In genomic region chr1:172360511-172360910, GRCh38 we compare ENCODE assay signal across 11 cellular contexts. TPM values are rescaled to one million over a fixed set of nuclear protein-coding genes. Genes with fewer than 3 reads are reported as not detected.
DNase-seq lines count a peak whose midpoint lies in the region; ATAC-seq, FAIRE-seq and TF ChIP-seq lines count a peak whose summit lies in the region.
"Had no signal": no experiment of that assay in that cellular context is flagged by ENCODE, and none has a peak within 500 bp of the region (broad histone marks: within the 10 kb centered on the region; RNA-seq: fewer than 3 reads in every experiment).

No MANE protein-coding gene starts in this region.

- H3K4me3 Mint-ChIP-seq in MCF 10A (ENCODE audit: unreplicated experiment), result no peak overlapping the region
- H3K4me3 Mint-ChIP-seq in astrocyte (ENCODE audit: unreplicated experiment), result no peak overlapping the region
- H3K4me3 Mint-ChIP-seq in stimulated activated naive CD8-positive, alpha-beta T cell treated with anti-CD3 and anti-CD28 coated beads, Interleukin-15, amount 100 ng/mL, for 72 hours, result no peak overlapping the region
- H3K4me3 Mint-ChIP-seq: activated T-helper 1 cell treated with anti-CD3 and anti-CD28 coated beads, Interleukin-12 subunit alpha, Interleukin-12 subunit beta, Interleukin-2, Interleukin-4 antibody, amounts not matched to agents 30 ng/mL and 10 ng/mL and 1 ng/mL, durations not matched to agents 14 hours and 24 hours and 36 hours had no signal

- peak overlapping the region; percentile 53 for H3K4me2 ChIP-seq in astrocyte (ENCODE audit: low read length)

- DNase-seq in MCF 10A (ENCODE audit: unreplicated experiment), result peak; percentile 27
- no peak for DNase-seq in breast epithelium (ENCODE audit: low spot score in 2 of 2)
- peak; percentile 60 for DNase-seq in astrocyte (ENCODE audit: low read depth)
- DNase-seq in left kidney (ENCODE audit: low read depth, low spot score), result peak; percentile 78
- no peak for DNase-seq in aorta
- no peak for DNase-seq in stimulated activated naive CD4-positive, alpha-beta T cell (lab: John Stamatoyannopoulos, UW)
- DNase-seq in stimulated activated CD4-positive, alpha-beta T cell treated with anti-CD3 and anti-CD28 coated beads, Interleukin-4, amount 100 ng/mL, for 24 hours, result no peak
- DNase-seq in stimulated activated naive CD8-positive, alpha-beta T cell treated with anti-CD3 and anti-CD28 coated beads, Interleukin-15, amount 100 ng/mL, for 72 hours, result no peak
- DNase-seq: KG1 had no signal

- intact Hi-C loops in MCF 10A (cut with micrococcal nuclease) (no loop called here), breast epithelium (cut with DNase I; ENCODE audit: low total_unique reads) (no loop called here), aorta (cut with DNase I) (loop anchor here in 1 of 2 donors (2.0 kb wide), 1 partner anchor 30 kb away; no protein-coding TSS in a partner anchor)

- H3K9me3 Mint-ChIP-seq in MCF 10A (ENCODE audit: unreplicated experiment) (no peaks in the 10 kb centered on the region), astrocyte (ENCODE audit: unreplicated experiment) (no peaks in the 10 kb centered on the region)
- no peaks in the 10 kb centered on the region for H3K9me3 Mint-ChIP-seq in stimulated activated naive CD8-positive, alpha-beta T cell treated with anti-CD3 and anti-CD28 coated beads, Interleukin-15, amount 100 ng/mL, for 72 hours
- H3K9me3 Mint-ChIP-seq: activated T-helper 1 cell treated with anti-CD3 and anti-CD28 coated beads, Interleukin-12 subunit alpha, Interleukin-12 subunit beta, Interleukin-2, Interleukin-4 antibody, amounts not matched to agents 30 ng/mL and 10 ng/mL and 1 ng/mL, durations not matched to agents 14 hours and 24 hours and 36 hours had no signal

- H3K9me3 ChIP-seq in breast epithelium (no peaks in the 10 kb centered on the region), astrocyte (ENCODE audit: insufficient read depth, low read depth, low read length) (no peaks in the 10 kb centered on the region), aorta (ENCODE audit: control insufficient read depth, low read length) (no peaks in the 10 kb centered on the region)

- H3K36me3 ChIP-seq in breast epithelium (no peaks in the 10 kb centered on the region), astrocyte (ENCODE audit: insufficient read depth, low read length) (no peaks in the 10 kb centered on the region), aorta (ENCODE audit: control insufficient read depth in 1 of 2, insufficient read depth in 2 of 2, low read length in 1 of 2) (no peaks in the 10 kb centered on the region)

- H3K27ac Mint-ChIP-seq in MCF 10A (ENCODE audit: low read depth, unreplicated experiment) (peak overlapping the region; percentile 60), astrocyte (ENCODE audit: unreplicated experiment) (peak overlapping the region; percentile 91)
- H3K27ac Mint-ChIP-seq in stimulated activated naive CD8-positive, alpha-beta T cell treated with anti-CD3 and anti-CD28 coated beads, Interleukin-15, amount 100 ng/mL, for 72 hours, result no peak overlapping the region
- H3K27ac Mint-ChIP-seq: activated T-helper 1 cell treated with anti-CD3 and anti-CD28 coated beads, Interleukin-12 subunit alpha, Interleukin-12 subunit beta, Interleukin-2, Interleukin-4 antibody, amounts not matched to agents 30 ng/mL and 10 ng/mL and 1 ng/mL, durations not matched to agents 14 hours and 24 hours and 36 hours had no signal

- H3K4me1 ChIP-seq in breast epithelium, result peaks cover 3 to 4% of the 10 kb centered on the region in 2 donors
- peaks cover 57% of the 10 kb centered on the region for H3K4me1 ChIP-seq in astrocyte (ENCODE audit: insufficient read depth, low read length)
- H3K4me1 ChIP-seq in aorta (ENCODE audit: control insufficient read depth in 1 of 2, insufficient read depth in 2 of 2, low read length in 2 of 2), result peaks cover 0 to 2% of the 10 kb centered on the region in 2 donors

- H3K4me3 ChIP-seq in breast epithelium (no peak overlapping the region), astrocyte (ENCODE audit: insufficient read depth, low read depth, low read length) (no peak overlapping the region), aorta (ENCODE audit: low read length in 2 of 2) (no peak overlapping the region)

- H3K27me3 ChIP-seq in breast epithelium (no peaks in the 10 kb centered on the region), astrocyte (ENCODE audit: insufficient read depth, low read length) (no peaks in the 10 kb centered on the region), aorta (ENCODE audit: control insufficient read depth in 1 of 2, insufficient read depth in 2 of 2, low read length in 1 of 2) (no peaks in the 10 kb centered on the region)

- H3K27ac ChIP-seq in breast epithelium (no peak overlapping the region), astrocyte (ENCODE audit: low read depth, low read length) (peak overlapping the region; percentile 96), aorta (ENCODE audit: low read depth in 1 of 2, low read length in 2 of 2) (peak overlapping the region; percentile 57 to 71)

- 75 to 78% methylated on average over 2 of the region's 2 CpGs for WGBS in aorta, 2 donors

- CTCF ChIA-PET in MCF 10A (lab: Yijun Ruan, JAX), result interaction anchor here (0.7 to 3.8 kb wide), 8 partner anchors 9 to 357 kb away, joined by 3 to 20 read pairs (median 6); no protein-coding TSS in a partner anchor

- H2AFZ ChIP-seq in astrocyte (ENCODE audit: low read depth, low read length), result peak overlapping the region; percentile 19

- TF ChIP-seq CTCF in MCF 10A (IDR thresholded peaks at IDR 0.05; ENCODE audit: unreplicated experiment) (no peak), breast epithelium (IDR thresholded peaks at IDR 0.05) (no peak), astrocyte (IDR thresholded peaks at IDR 0.05; ENCODE audit: insufficient read depth, low read depth, low read length) (no peak)

- POLR2A ChIA-PET in MCF 10A (lab: Yijun Ruan, JAX), result interaction anchor here (1.0 to 4.2 kb wide), 7 partner anchors 17 to 579 kb away, joined by 3 to 52 read pairs (median 27); partner anchors contain the start of gene METTL13

- H3K9ac ChIP-seq in astrocyte (ENCODE audit: low read length), result peak overlapping the region; percentile 7

- peaks cover 44% of the 10 kb centered on the region for H3K4me1 Mint-ChIP-seq in MCF 10A (ENCODE audit: insufficient read depth, unreplicated experiment)
- peaks cover 38% of the 10 kb centered on the region for H3K4me1 Mint-ChIP-seq in astrocyte (ENCODE audit: low read depth, unreplicated experiment)
- H3K4me1 Mint-ChIP-seq in stimulated activated naive CD8-positive, alpha-beta T cell treated with anti-CD3 and anti-CD28 coated beads, Interleukin-15, amount 100 ng/mL, for 72 hours, result peaks cover 38% of the 10 kb centered on the region

- no peak for TF ChIP-seq POLR2A in breast epithelium (IDR thresholded peaks at IDR 0.05)

- no peaks in the 10 kb centered on the region for H4K20me1 ChIP-seq in astrocyte (ENCODE audit: insufficient read depth, low read length)

- no peaks in the 10 kb centered on the region for H3K79me2 ChIP-seq in astrocyte (ENCODE audit: insufficient read depth, low read length)

- BruUV-seq in MCF 10A (replicated peaks; lab: Mats Ljungman, UMichigan), result no TSS peak

- ATAC-seq in aorta (ENCODE audit: low FRiP score), result no peak
- no peak for ATAC-seq in stimulated activated naive CD8-positive, alpha-beta T cell treated with anti-CD3 and anti-CD28 coated beads, Interleukin-15, amount 100 ng/mL, for 72 hours

- no peak for FAIRE-seq in astrocyte (lab: Jason Lieb, UNC)

- H3K36me3 Mint-ChIP-seq in MCF 10A (ENCODE audit: insufficient read depth, unreplicated experiment) (no peaks in the 10 kb centered on the region), astrocyte (ENCODE audit: low read depth, unreplicated experiment) (peaks cover 3% of the 10 kb centered on the region)

- no peaks in the 10 kb centered on the region for H3K27me3 Mint-ChIP-seq in MCF 10A (ENCODE audit: insufficient read depth, unreplicated experiment)
- H3K27me3 Mint-ChIP-seq in astrocyte (ENCODE audit: low read depth, unreplicated experiment), result no peaks in the 10 kb centered on the region
- no peaks in the 10 kb centered on the region for H3K27me3 Mint-ChIP-seq in stimulated activated naive CD8-positive, alpha-beta T cell treated with anti-CD3 and anti-CD28 coated beads, Interleukin-15, amount 100 ng/mL, for 72 hours

RNA-seq across cellular contexts. Expression of gene C1orf105, which starts 60.0 kb away (rescaled TPM):
- total RNA-seq in MCF 10A (2022) (not detected in 2 replicates), breast epithelium (not detected), astrocyte (not detected in 2 replicates), aorta (not detected)
- polyA plus RNA-seq in aorta, result not detected
- total RNA-seq: activated T-helper 1 cell treated with anti-CD3 and anti-CD28 coated beads, Interleukin-12 subunit alpha, Interleukin-12 subunit beta, Interleukin-2, Interleukin-4 antibody, amounts not matched to agents 30 ng/mL and 10 ng/mL and 1 ng/mL, durations not matched to agents 14 hours and 24 hours and 36 hours; mesenteric fat pad had no signal

Comparison
In these comparisons a context has a peak if more than half of its experiments do, and no peak if none do; other contexts are left out.
1. DNase-seq: peak in MCF 10A (single experiment), astrocyte (single experiment) and left kidney (single experiment); none in breast epithelium (0 of 2), aorta (0 of 2), stimulated activated naive CD4-positive, alpha-beta T cell (0 of 6), stimulated activated CD4-positive, alpha-beta T cell treated with anti-CD3 and anti-CD28 coated beads, Interleukin-4, amount 100 ng/mL, for 24 hours (single experiment) and stimulated activated naive CD8-positive, alpha-beta T cell treated with anti-CD3 and anti-CD28 coated beads, Interleukin-15, amount 100 ng/mL, for 72 hours (0 of 2).
2. H3K27ac Mint-ChIP-seq: peak in MCF 10A (single experiment) and astrocyte (single experiment); none in stimulated activated naive CD8-positive, alpha-beta T cell treated with anti-CD3 and anti-CD28 coated beads, Interleukin-15, amount 100 ng/mL, for 72 hours (0 of 2).
3. H3K27ac ChIP-seq: peak in astrocyte (single experiment) and aorta (2 of 2); none in breast epithelium (0 of 2).